Comparison of ENCODE assay signal across 8 cellular contexts in genomic region chr19:3343619-3344502, GRCh38. TPM values are rescaled to one million over a fixed set of nuclear protein-coding genes. Genes with fewer than 3 reads are reported as not detected.
A peak's percentile ranks its signal among the peaks of the same experiment; 100 is the strongest.
DNase-seq lines count a peak whose midpoint lies in the region; ATAC-seq, FAIRE-seq and TF ChIP-seq lines count a peak whose summit lies in the region.

No MANE protein-coding gene starts in this region.

- no peaks in the 10 kb centered on the region for H3K36me3 ChIP-seq in right atrium auricular region
- no peaks in the 10 kb centered on the region for H3K36me3 ChIP-seq in skeletal muscle satellite cell (ENCODE audit: insufficient read depth, low read length)

- no peak overlapping the region for H3K4me3 ChIP-seq in AG04450 (ENCODE audit: low read depth, low read length)
- H3K4me3 ChIP-seq in right atrium auricular region: peak overlapping the region in 1 of 2 donors; percentile 32
- H3K4me3 ChIP-seq in skeletal muscle satellite cell (ENCODE audit: low read length): peak overlapping the region; percentile 72

- H3K4me1 ChIP-seq in right atrium auricular region (peaks cover 0 to 40% of the 10 kb centered on the region in 2 donors), skeletal muscle satellite cell (ENCODE audit: control insufficient read depth, insufficient read depth, low read length) (peaks cover 27% of the 10 kb centered on the region)

- H3K4me2 ChIP-seq in skeletal muscle satellite cell (ENCODE audit: low read length): peak overlapping the region; percentile 87

- CTCF ChIA-PET in AG04450 (lab: Charles Lee): no interaction called here

- H3K27ac ChIP-seq in AG04450 (ENCODE audit: low read depth, low read length): peak overlapping the region; percentile 39
- H3K27ac ChIP-seq in right atrium auricular region: peak overlapping the region; percentile 58 to 71

- no peak for ATAC-seq in HG03139 (IDR thresholded peaks at IDR 0.05; ENCODE audit: unreplicated experiment)

- POLR2A ChIA-PET in AG04450 (lab: Yijun Ruan, JAX): interaction anchor here (0.5 kb wide), 1 partner anchor 133 kb away, joined by 3 read pairs; no protein-coding TSS in a partner anchor

- peak overlapping the region; percentile 29 for H3K9ac ChIP-seq in skeletal muscle satellite cell (ENCODE audit: low read depth, low read length)

- peak; percentile 7; the same call in 1 of the 2 replicates for TF ChIP-seq CTCF in AG04450 (IDR thresholded peaks at IDR 0.05; ENCODE audit: low read depth, low read length)
- TF ChIP-seq CTCF in right atrium auricular region (IDR thresholded peaks at IDR 0.05): peak in 1 of 2 donors; percentile 38

- H3K9me3 ChIP-seq in AG04450 (ENCODE audit: control insufficient read depth, insufficient read depth, low read length) (peaks cover 5% of the 10 kb centered on the region; the same call in 1 of the 2 replicates), right atrium auricular region (no peaks in the 10 kb centered on the region), skeletal muscle satellite cell (replicated peaks; ENCODE audit: low read length) (no peaks in the 10 kb centered on the region)

- no peak for DNase-seq in AG04450 (ENCODE audit: low read depth, low spot score)
- no peak for DNase-seq in GM18507 (ENCODE audit: extremely low spot score, insufficient read length, low read depth)
- peak; percentile 85 for DNase-seq in amniotic epithelial cell (ENCODE audit: low read depth)
- DNase-seq in right atrium auricular region (ENCODE audit: low spot score): peak; percentile 96
- no peak for DNase-seq in amniotic stem cell (lab: John Stamatoyannopoulos, UW)

- peak; percentile 70 for FAIRE-seq in GM18507 (lab: Jason Lieb, UNC)

- H3K27me3 ChIP-seq in AG04450 (ENCODE audit: control insufficient read depth, insufficient read depth, low read length): no peaks in the 10 kb centered on the region
- H3K27me3 ChIP-seq in right atrium auricular region: no peaks in the 10 kb centered on the region
- H3K27me3 ChIP-seq in skeletal muscle satellite cell (ENCODE audit: control insufficient read depth, insufficient read depth, low read length): no peaks in the 10 kb centered on the region

TF ChIP-seq in PFSK-1, 5 proteins besides CTCF, POLR2A, EP300 and RAD21:
- TF ChIP-seq SIN3A (IDR thresholded peaks at IDR 0.05; ENCODE audit: borderline replicate concordance, insufficient read depth, low read length): no peak
- TF ChIP-seq POLR2AphosphoS5 (IDR thresholded peaks at IDR 0.05; ENCODE audit: low read depth, low read length): no peak
- TF ChIP-seq FOXP2 (optimal IDR thresholded peaks at IDR 0.05; ENCODE audit: borderline replicate concordance, extremely low read depth, extremely low read length, insufficient read depth): peak; percentile 62

RNA-seq across cellular contexts. Expression of gene NFIC, which starts 22.5 kb away (rescaled TPM):
- polyA plus RNA-seq in AG04450 (2011; rRNA removed): 3.9 and 7.7 TPM in 2 replicates
- 15.0 and 21.4 TPM in 2 replicates for polyA minus RNA-seq in AG04450 (2011; rRNA and poly(A)+ RNA removed)
- polyA plus RNA-seq in PFSK-1 (2012; ENCODE audit: insufficient read length, low read depth): 67.4 TPM
- total RNA-seq in right atrium auricular region: 100 to 1,000 TPM; 111 to 196 TPM
- 72.1 and 73.3 TPM in 2 replicates for total RNA-seq in skeletal muscle satellite cell (2012; rRNA removed)

Comparison
In these comparisons a context has a peak if more than half of its experiments do, and no peak if none do; other contexts are left out.
1. DNase-seq: peak in amniotic epithelial cell (single experiment) and right atrium auricular region (single experiment); none in AG04450 (single experiment), GM18507 (single experiment) and amniotic stem cell (single experiment).